ENCODE assay signal across 20 cellular contexts in genomic region chr15:99021027-99021624, GRCh38. TPM values are rescaled to one million over a fixed set of nuclear protein-coding genes. Genes with fewer than 3 reads are reported as not detected.
A peak's percentile ranks its signal among the peaks of the same experiment; 100 is the strongest.
DNase-seq lines count a peak whose midpoint lies in the region; ATAC-seq, FAIRE-seq and TF ChIP-seq lines count a peak whose summit lies in the region.
"Had no signal": no experiment of that assay in that cellular context is flagged by ENCODE, and none has a peak within 500 bp of the region (broad histone marks: within the 10 kb centered on the region; RNA-seq: fewer than 3 reads in every experiment).

No MANE protein-coding gene starts in this region.

- no peak for TF ChIP-seq POLR2A in K562 (conservative IDR thresholded peaks at IDR 0.05)
- no peak for TF ChIP-seq POLR2A in testis (IDR thresholded peaks at IDR 0.05)

- no peaks in the 10 kb centered on the region for H3K79me2 ChIP-seq in K562 (ENCODE audit: control insufficient read depth, insufficient read depth, low read length)

- no peaks in the 10 kb centered on the region for H4K20me1 ChIP-seq in K562 (replicated peaks; ENCODE audit: control insufficient read depth, insufficient read depth, low read length)

- in situ Hi-C loops in K562 (cut with MboI) = no loop called here
- in situ Hi-C loops in brain microvascular endothelial cell (cut with HindIII; ENCODE audit: low pct_ligation_motif_present, low sequenced_read_pairs) = no loop called here

- H3K9ac ChIP-seq in K562 (ENCODE audit: insufficient read depth in 1 of 2, low read depth in 2 of 2, low read length in 2 of 2) = no peak overlapping the region

- H3K27ac Mint-ChIP-seq in type B pancreatic cell = no peak overlapping the region

- no TSS peak for BruUV-seq in K562 (replicated peaks; lab: Mats Ljungman, UMichigan)

- no peak for FAIRE-seq in K562 (lab: Jason Lieb, UNC)
- FAIRE-seq: GM18507 had no signal

- H3K9me3 ChIP-seq in KOPT-K1 (ENCODE audit: insufficient read depth, low read length, poor library complexity, severe bottlenecking) (peaks cover 20% of the 10 kb centered on the region), K562 (replicated peaks; ENCODE audit: control insufficient read depth, insufficient read depth, low read depth, low read length) (no peaks in the 10 kb centered on the region), testis (no peaks in the 10 kb centered on the region)
- H3K9me3 ChIP-seq: MG63 had no signal

- POLR2A ChIA-PET in K562 (lab: Yijun Ruan, JAX) = no interaction called here

- WGBS in K562 (ENCODE audit: insufficient coverage, low coverage, missing lambda C conversion rate) = 3% methylated on average over 4 of the region's 4 CpGs
- WGBS in testis, 2 donors = 82 to 96% methylated on average over 4 of the region's 4 CpGs

- H3K9me1 ChIP-seq in K562 (ENCODE audit: control insufficient read depth, insufficient read depth, low read length) = no peaks in the 10 kb centered on the region

- H3K4me3 Mint-ChIP-seq in type B pancreatic cell = no peak overlapping the region

- TF ChIP-seq CTCF in K562 (IDR thresholded peaks at IDR 0.05 in 2 of 3, conservative IDR thresholded peaks at IDR 0.05 in 1 of 3; ENCODE audit: insufficient read depth in 2 of 3, low read depth in 1 of 3, low read length in 3 of 3) = no peak
- no peak for TF ChIP-seq CTCF in type B pancreatic cell (conservative IDR thresholded peaks at IDR 0.05)
- no peak for TF ChIP-seq CTCF in brain microvascular endothelial cell (IDR thresholded peaks at IDR 0.05; ENCODE audit: low read depth, low read length, missing control alignments)
- no peak for TF ChIP-seq CTCF in testis (IDR thresholded peaks at IDR 0.05)

- peaks cover 32% of the 10 kb centered on the region for H3K27me3 Mint-ChIP-seq in type B pancreatic cell

- no peak overlapping the region for H2AFZ ChIP-seq in K562 (ENCODE audit: low read depth, low read length)

- no peak overlapping the region for H3K4me3 ChIP-seq in K562
- no peak overlapping the region for H3K4me3 ChIP-seq in brain microvascular endothelial cell (ENCODE audit: low read depth, low read length)
- H3K4me3 ChIP-seq in testis = no peak overlapping the region
- H3K4me3 ChIP-seq: MG63, SJSA1 had no signal

- no peak for ATAC-seq in K562
- ATAC-seq: PC-3, Right ventricle myocardium inferior had no signal

- no peak for TF ChIP-seq EP300 in K562 (IDR thresholded peaks at IDR 0.05; ENCODE audit: low read length)

- H3K27me3 ChIP-seq in K562 (ENCODE audit: control insufficient read depth in 2 of 2, insufficient read depth in 2 of 2, low read length in 2 of 2) = peaks cover 0 to 38% of the 10 kb centered on the region in 2 experiments; a peak in 3 of 5 replicates
- no peaks in the 10 kb centered on the region for H3K27me3 ChIP-seq in brain microvascular endothelial cell (replicated peaks)
- no peaks in the 10 kb centered on the region for H3K27me3 ChIP-seq in testis
- H3K27me3 ChIP-seq: MG63, SJSA1 had no signal

- CTCF ChIA-PET in K562 (lab: Yijun Ruan, JAX; ENCODE audit: low intra/inter-chr PET ratio) = no interaction called here

- intact Hi-C loops in K562 (cut with micrococcal nuclease) = no loop called here
- intact Hi-C loops in testis (cut with DNase I; ENCODE audit: low total_unique reads) = no loop called here

- peak overlapping the region; percentile 38 for H3K27ac ChIP-seq in KOPT-K1 (ENCODE audit: low read depth, low read length, poor library complexity, severe bottlenecking)
- H3K27ac ChIP-seq in K562 (ENCODE audit: extremely low read depth, low read depth, low read length) = no peak overlapping the region
- no peak overlapping the region for H3K27ac ChIP-seq in brain microvascular endothelial cell
- no peak overlapping the region for H3K27ac ChIP-seq in testis
- H3K27ac ChIP-seq: SJSA1 had no signal

- H3K36me3 ChIP-seq in KOPT-K1 (ENCODE audit: insufficient read depth, low read length) = peaks cover 41% of the 10 kb centered on the region
- H3K36me3 ChIP-seq in K562 (ENCODE audit: control insufficient read depth, insufficient read depth, low read length) = no peaks in the 10 kb centered on the region
- H3K36me3 ChIP-seq in brain microvascular endothelial cell (replicated peaks) = no peaks in the 10 kb centered on the region
- no peaks in the 10 kb centered on the region for H3K36me3 ChIP-seq in testis (ENCODE audit: low read depth, missing control alignments)
- H3K36me3 ChIP-seq: MG63, SJSA1 had no signal

- no peak for DNase-seq in K562 (ENCODE audit: extremely low read depth in 1 of 4, low spot score in 3 of 4)
- DNase-seq in myocyte (ENCODE audit: low read depth) = peak; percentile 37
- DNase-seq in type B pancreatic cell (ENCODE audit: extremely low spot score, unreplicated experiment) = peak; percentile 36
- DNase-seq in brain microvascular endothelial cell = no peak
- no peak for DNase-seq in testis
- DNase-seq in NK-92 treated with Interleukin-12 subunit alpha and Interleukin-12 subunit beta, amount 100 ng/mL, for 24 hours (lab: John Stamatoyannopoulos, UW) = no peak
- DNase-seq: DMS153, H7, KBM-7, MG63, NCI-H2029, NCI-H446, NCI-H524 treated with DMSO at 0.1 percent for 48 hours, NCI-H774, PC-3 had no signal

- TF ChIP-seq RAD21 in K562 (CRISPR knock-in tag; conservative IDR thresholded peaks at IDR 0.05 in 1 of 2, IDR thresholded peaks at IDR 0.05 in 1 of 2) = no peak

- H3K9me3 Mint-ChIP-seq in type B pancreatic cell = no peaks in the 10 kb centered on the region

- H3K4me2 ChIP-seq in K562 (ENCODE audit: insufficient read depth, low read length) = no peak overlapping the region

- no peaks in the 10 kb centered on the region for H3K4me1 ChIP-seq in K562 (replicated peaks in 1 of 2; ENCODE audit: control insufficient read depth in 2 of 2, insufficient read depth in 2 of 2, low read length in 2 of 2)
- no peaks in the 10 kb centered on the region for H3K4me1 ChIP-seq in testis

- no peaks in the 10 kb centered on the region for H3K36me3 Mint-ChIP-seq in type B pancreatic cell

- H3K4me1 Mint-ChIP-seq in type B pancreatic cell (ENCODE audit: unreplicated experiment) = peaks cover 9% of the 10 kb centered on the region

TF ChIP-seq in K562, 482 proteins besides CTCF, POLR2A, EP300 and RAD21:
- TF ChIP-seq, protein P1, sequence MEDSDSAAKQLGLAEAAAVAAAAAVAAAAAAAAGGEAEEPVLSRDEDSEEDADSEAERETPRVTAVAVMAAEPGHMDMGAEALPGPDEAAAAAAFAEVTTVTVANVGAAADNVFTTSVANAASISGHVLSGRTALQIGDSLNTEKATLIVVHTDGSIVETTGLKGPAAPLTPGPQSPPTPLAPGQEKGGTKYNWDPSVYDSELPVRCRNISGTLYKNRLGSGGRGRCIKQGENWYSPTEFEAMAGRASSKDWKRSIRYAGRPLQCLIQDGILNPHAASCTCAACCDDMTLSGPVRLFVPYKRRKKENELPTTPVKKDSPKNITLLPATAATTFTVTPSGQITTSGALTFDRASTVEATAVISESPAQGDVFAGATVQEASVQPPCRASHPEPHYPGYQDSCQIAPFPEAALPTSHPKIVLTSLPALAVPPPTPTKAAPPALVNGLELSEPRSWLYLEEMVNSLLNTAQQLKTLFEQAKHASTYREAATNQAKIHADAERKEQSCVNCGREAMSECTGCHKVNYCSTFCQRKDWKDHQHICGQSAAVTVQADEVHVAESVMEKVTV (CRISPR knock-in tag; IDR thresholded peaks at IDR 0.05) = no peak
- TF ChIP-seq ZNF444 (CRISPR knock-in tag; IDR thresholded peaks at IDR 0.05) (no peak), NFE2 (IDR thresholded peaks at IDR 0.05; ENCODE audit: low read depth) (no peak), KLF1 (tag; IDR thresholded peaks at IDR 0.05) (no peak), RBM39 (optimal IDR thresholded peaks at IDR 0.05; ENCODE audit: low read depth, low read length) (no peak), SIRT6 (IDR thresholded peaks at IDR 0.05; ENCODE audit: low read depth, low read length) (no peak), FOXK1 (CRISPR knock-in tag; IDR thresholded peaks at IDR 0.05; ENCODE audit: borderline replicate concordance) (no peak), SETDB1 (IDR thresholded peaks at IDR 0.05; ENCODE audit: low read length) (no peak)
- TF ChIP-seq, protein P2, sequence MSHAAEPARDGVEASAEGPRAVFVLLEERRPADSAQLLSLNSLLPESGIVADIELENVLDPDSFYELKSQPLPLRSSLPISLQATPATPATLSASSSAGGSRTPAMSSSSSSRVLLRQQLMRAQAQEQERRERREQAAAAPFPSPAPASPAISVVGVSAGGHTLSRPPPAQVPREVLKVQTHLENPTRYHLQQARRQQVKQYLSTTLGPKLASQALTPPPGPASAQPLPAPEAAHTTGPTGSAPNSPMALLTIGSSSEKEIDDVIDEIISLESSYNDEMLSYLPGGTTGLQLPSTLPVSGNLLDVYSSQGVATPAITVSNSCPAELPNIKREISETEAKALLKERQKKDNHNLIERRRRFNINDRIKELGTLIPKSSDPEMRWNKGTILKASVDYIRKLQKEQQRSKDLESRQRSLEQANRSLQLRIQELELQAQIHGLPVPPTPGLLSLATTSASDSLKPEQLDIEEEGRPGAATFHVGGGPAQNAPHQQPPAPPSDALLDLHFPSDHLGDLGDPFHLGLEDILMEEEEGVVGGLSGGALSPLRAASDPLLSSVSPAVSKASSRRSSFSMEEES (CRISPR knock-in tag; IDR thresholded peaks at IDR 0.05) = peak; percentile 63

RNA-seq across cellular contexts. Expression of gene PGPEP1L, which starts 13.5 kb away (rescaled TPM):
- total RNA-seq in K562 (2011; cell fraction: chromatin; rRNA removed; ENCODE audit: low replicate concordance) = 0.21 and 0.28 TPM in 2 replicates
- 0.39 and 0.50 TPM in 2 replicates for total RNA-seq in K562 (2011; cell fraction: nucleolus; rRNA removed)
- total RNA-seq in K562 (2011; cell fraction: nucleoplasm; rRNA removed) = 0.37 TPM in 1 of 2 replicates, not detected in the other
- total RNA-seq in K562 (2014; rRNA removed) (not detected in 2 replicates), K562 (2014; rRNA removed; fragmentation: Illumina TruSeq; extraction: Trizol) (0.07 TPM in 1 of 2 replicates, not detected in the other), K562 (2015; rRNA removed; fragmentation: Illumina TruSeq; extraction: Trizol) (not detected in 2 replicates), K562 (2021) (not detected in 2 replicates), myocyte (not detected in 2 replicates), type B pancreatic cell (ENCODE audit: low replicate concordance) (not detected in 2 replicates), testis (1 to 10 TPM; 3.6 to 4.3 TPM)
- polyA plus RNA-seq in K562 (2011; rRNA removed) (0.07 and 0.11 TPM in 2 replicates), K562 (2014; fragmentation: Illumina TruSeq; extraction: Trizol) (0.15 TPM in 1 of 2 replicates, not detected in the other), K562 (2014; fragmentation: Nextera tagmentation; extraction: Ambion mirVana) (not detected), K562 (2014; rRNA removed) (0.17 and 0.88 TPM in 2 replicates), testis (ENCODE audit: insufficient read depth, low read depth, low replicate concordance) (3.0 TPM)
- polyA plus RNA-seq in K562 (2011; cell fraction: cytosol; rRNA removed) = 0.15 TPM in 1 of 2 replicates, not detected in the other
- 0.47 TPM in 1 of 2 replicates, not detected in the other for polyA plus RNA-seq in K562 (2011; cell fraction: nucleus; rRNA removed)
- polyA plus RNA-seq in K562 (2012) = 0.25 TPM in 1 of 2 replicates, not detected in the other
- polyA minus RNA-seq in K562 (2011; rRNA and poly(A)+ RNA removed) = not detected in 2 replicates
- polyA minus RNA-seq in K562 (2011; cell fraction: cytosol; rRNA and poly(A)+ RNA removed) = not detected in 2 replicates
- polyA minus RNA-seq in K562 (2011; cell fraction: nucleus; rRNA and poly(A)+ RNA removed) = 0.22 and 0.27 TPM in 2 replicates
- polyA plus RNA-seq in myocyte (2012) = not detected
- total RNA-seq: H7, HT-29, PC-3, SJSA1 had no signal

Comparison
In these comparisons a context has a peak if more than half of its experiments do, and no peak if none do; other contexts are left out.
1. DNase-seq: peak in myocyte (single experiment) and type B pancreatic cell (single experiment); none in K562 (0 of 4), brain microvascular endothelial cell (single experiment), testis (single experiment) and NK-92 treated with Interleukin-12 subunit alpha and Interleukin-12 subunit beta, amount 100 ng/mL, for 24 hours (single experiment).